ENCODE assay signal across 8 cellular contexts in genomic region chr15:60479711-60480110, GRCh38. TPM values are rescaled to one million over a fixed set of nuclear protein-coding genes. Genes with fewer than 3 reads are reported as not detected.
DNase-seq lines count a peak whose midpoint lies in the region; ATAC-seq and TF ChIP-seq lines count a peak whose summit lies in the region.

No MANE protein-coding gene starts in this region.

- DNase-seq in activated T-cell treated with anti-CD3 and anti-CD28 coated beads, Interleukin-2, amount 50 U/mL, for 4 hours = no peak
- DNase-seq in activated T-cell treated with anti-CD3 and anti-CD28 coated beads for 4 hours (no peak), suprapubic skin (ENCODE audit: low spot score in 2 of 2) (no peak), hippocampal formation (lab: John Stamatoyannopoulos, UW) (no peak), NCI-H1930 (lab: John Stamatoyannopoulos, UW) (no peak)
- no peak for DNase-seq in activated CD4-positive, alpha-beta memory T cell treated with anti-CD3 and anti-CD28 coated beads for 36 hours

- no peaks in the 10 kb centered on the region for H3K27me3 Mint-ChIP-seq in activated T-cell treated with anti-CD3 and anti-CD28 coated beads, Interleukin-2, amount 50 U/mL, for 4 hours (ENCODE audit: low read depth)
- H3K27me3 Mint-ChIP-seq in activated CD4-positive, alpha-beta memory T cell treated with anti-CD3 and anti-CD28 coated beads for 36 hours = no peaks in the 10 kb centered on the region

- no peaks in the 10 kb centered on the region for H3K9me3 Mint-ChIP-seq in activated T-cell treated with anti-CD3 and anti-CD28 coated beads, Interleukin-2, amount 50 U/mL, for 4 hours
- H3K9me3 Mint-ChIP-seq in activated CD4-positive, alpha-beta memory T cell treated with anti-CD3 and anti-CD28 coated beads for 36 hours = no peaks in the 10 kb centered on the region

- POLR2A ChIA-PET in activated CD4-positive, alpha-beta memory T cell treated with anti-CD3 and anti-CD28 coated beads for 36 hours (lab: Charles Lee) = interaction anchor here (0.6 kb wide), 1 partner anchor 82 kb away, joined by 3 read pairs; the partner anchor contains the start of gene ANXA2

- TF ChIP-seq EP300 in suprapubic skin (IDR thresholded peaks at IDR 0.05) = no peak

- peaks cover 12% of the 10 kb centered on the region for H3K36me3 Mint-ChIP-seq in activated T-cell treated with anti-CD3 and anti-CD28 coated beads, Interleukin-2, amount 50 U/mL, for 4 hours (ENCODE audit: insufficient read depth)
- peaks cover 13% of the 10 kb centered on the region for H3K36me3 Mint-ChIP-seq in activated CD4-positive, alpha-beta memory T cell treated with anti-CD3 and anti-CD28 coated beads for 36 hours

- no peak for TF ChIP-seq POLR2A in suprapubic skin (IDR thresholded peaks at IDR 0.05)

- peak overlapping the region; percentile 98 for H3K27ac Mint-ChIP-seq in activated CD4-positive, alpha-beta memory T cell treated with anti-CD3 and anti-CD28 coated beads for 36 hours

- H3K9me3 ChIP-seq in iPS-20b (ENCODE audit: insufficient read depth, low read depth, low read length) (no peaks in the 10 kb centered on the region), suprapubic skin (no peaks in the 10 kb centered on the region)

- H3K27me3 ChIP-seq in iPS-20b (ENCODE audit: insufficient read depth, low read length) = no peaks in the 10 kb centered on the region
- H3K27me3 ChIP-seq in suprapubic skin = no peaks in the 10 kb centered on the region

- H3K36me3 ChIP-seq in iPS-20b (ENCODE audit: insufficient read depth, low read depth, low read length) = peaks cover 22% of the 10 kb centered on the region
- peaks cover under 1% of the 10 kb centered on the region for H3K36me3 ChIP-seq in suprapubic skin

- peak overlapping the region; percentile 97; the same call in 1 of the 2 replicates for H3K9ac ChIP-seq in iPS-20b (ENCODE audit: low read depth, low read length)

- peaks cover 17% of the 10 kb centered on the region for H3K4me1 ChIP-seq in iPS-20b (ENCODE audit: insufficient read depth, low read length)
- H3K4me1 ChIP-seq in suprapubic skin = peaks cover 44% of the 10 kb centered on the region

- ATAC-seq in activated T-cell treated with anti-CD3 and anti-CD28 coated beads, Interleukin-2, amount 50 U/mL, for 4 hours = no peak
- no peak for ATAC-seq in HG03045 (IDR thresholded peaks at IDR 0.05; ENCODE audit: unreplicated experiment)

- peaks cover 49% of the 10 kb centered on the region for H3K4me1 Mint-ChIP-seq in activated T-cell treated with anti-CD3 and anti-CD28 coated beads, Interleukin-2, amount 50 U/mL, for 4 hours (ENCODE audit: low read depth)
- peaks cover 53% of the 10 kb centered on the region for H3K4me1 Mint-ChIP-seq in activated CD4-positive, alpha-beta memory T cell treated with anti-CD3 and anti-CD28 coated beads for 36 hours (ENCODE audit: low read depth)

- intact Hi-C loops in activated CD4-positive, alpha-beta memory T cell treated with anti-CD3 and anti-CD28 coated beads for 36 hours (cut with micrococcal nuclease) = loop anchor here (1.0 to 10.0 kb wide), 8 partner anchors 29 to 575 kb away; no protein-coding TSS in a partner anchor

- peak overlapping the region; percentile 79 for H3K27ac ChIP-seq in iPS-20b (ENCODE audit: low read length)
- peak overlapping the region; percentile 95 for H3K27ac ChIP-seq in suprapubic skin

- CTCF ChIA-PET in activated CD4-positive, alpha-beta memory T cell treated with anti-CD3 and anti-CD28 coated beads for 36 hours (lab: Charles Lee) = interaction anchor here (0.6 to 1.4 kb wide), 9 partner anchors 28 to 562 kb away, joined by 3 to 8 read pairs (median 3); no protein-coding TSS in a partner anchor

- peak overlapping the region; percentile 99 for H3K4me3 Mint-ChIP-seq in activated T-cell treated with anti-CD3 and anti-CD28 coated beads, Interleukin-2, amount 50 U/mL, for 4 hours
- H3K4me3 Mint-ChIP-seq in activated CD4-positive, alpha-beta memory T cell treated with anti-CD3 and anti-CD28 coated beads for 36 hours = peak overlapping the region; percentile 99

- peak overlapping the region; percentile 80 for H3K4me3 ChIP-seq in iPS-20b (ENCODE audit: low read length)
- H3K4me3 ChIP-seq in suprapubic skin = peak overlapping the region; percentile 78

- TF ChIP-seq CTCF in suprapubic skin (IDR thresholded peaks at IDR 0.05) = no peak

- 50% methylated on average over 5 of the region's 5 CpGs for WGBS in suprapubic skin

RNA-seq across cellular contexts. Expression of gene ICE2, which starts 0.8 kb away (rescaled TPM):
- 10 to 100 TPM; 51.9 to 66.3 (median 61.4) TPM for total RNA-seq in activated T-cell treated with anti-CD3 and anti-CD28 coated beads, Interleukin-2, amount 50 U/mL, for 4 hours
- total RNA-seq in activated CD4-positive, alpha-beta memory T cell treated with anti-CD3 and anti-CD28 coated beads for 36 hours = 10 to 100 TPM; 66.0 to 71.3 TPM
- total RNA-seq in suprapubic skin = 10 to 100 TPM; 11.9 to 35.2 (median 27.2) TPM
